1 cellular context compared by ENCODE assay signal in genomic region chr19:52270266-52270885, GRCh38.
TF ChIP-seq lines count a peak whose summit lies in the region.

No MANE protein-coding gene starts in this region.

TF ChIP-seq in K562, 482 proteins besides CTCF, POLR2A, EP300 and RAD21:
- TF ChIP-seq, protein P1, sequence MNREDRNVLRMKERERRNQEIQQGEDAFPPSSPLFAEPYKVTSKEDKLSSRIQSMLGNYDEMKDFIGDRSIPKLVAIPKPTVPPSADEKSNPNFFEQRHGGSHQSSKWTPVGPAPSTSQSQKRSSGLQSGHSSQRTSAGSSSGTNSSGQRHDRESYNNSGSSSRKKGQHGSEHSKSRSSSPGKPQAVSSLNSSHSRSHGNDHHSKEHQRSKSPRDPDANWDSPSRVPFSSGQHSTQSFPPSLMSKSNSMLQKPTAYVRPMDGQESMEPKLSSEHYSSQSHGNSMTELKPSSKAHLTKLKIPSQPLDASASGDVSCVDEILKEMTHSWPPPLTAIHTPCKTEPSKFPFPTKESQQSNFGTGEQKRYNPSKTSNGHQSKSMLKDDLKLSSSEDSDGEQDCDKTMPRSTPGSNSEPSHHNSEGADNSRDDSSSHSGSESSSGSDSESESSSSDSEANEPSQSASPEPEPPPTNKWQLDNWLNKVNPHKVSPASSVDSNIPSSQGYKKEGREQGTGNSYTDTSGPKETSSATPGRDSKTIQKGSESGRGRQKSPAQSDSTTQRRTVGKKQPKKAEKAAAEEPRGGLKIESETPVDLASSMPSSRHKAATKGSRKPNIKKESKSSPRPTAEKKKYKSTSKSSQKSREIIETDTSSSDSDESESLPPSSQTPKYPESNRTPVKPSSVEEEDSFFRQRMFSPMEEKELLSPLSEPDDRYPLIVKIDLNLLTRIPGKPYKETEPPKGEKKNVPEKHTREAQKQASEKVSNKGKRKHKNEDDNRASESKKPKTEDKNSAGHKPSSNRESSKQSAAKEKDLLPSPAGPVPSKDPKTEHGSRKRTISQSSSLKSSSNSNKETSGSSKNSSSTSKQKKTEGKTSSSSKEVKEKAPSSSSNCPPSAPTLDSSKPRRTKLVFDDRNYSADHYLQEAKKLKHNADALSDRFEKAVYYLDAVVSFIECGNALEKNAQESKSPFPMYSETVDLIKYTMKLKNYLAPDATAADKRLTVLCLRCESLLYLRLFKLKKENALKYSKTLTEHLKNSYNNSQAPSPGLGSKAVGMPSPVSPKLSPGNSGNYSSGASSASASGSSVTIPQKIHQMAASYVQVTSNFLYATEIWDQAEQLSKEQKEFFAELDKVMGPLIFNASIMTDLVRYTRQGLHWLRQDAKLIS (CRISPR knock-in tag; IDR thresholded peaks at IDR 0.05) = no peak
- TF ChIP-seq, protein P2, sequence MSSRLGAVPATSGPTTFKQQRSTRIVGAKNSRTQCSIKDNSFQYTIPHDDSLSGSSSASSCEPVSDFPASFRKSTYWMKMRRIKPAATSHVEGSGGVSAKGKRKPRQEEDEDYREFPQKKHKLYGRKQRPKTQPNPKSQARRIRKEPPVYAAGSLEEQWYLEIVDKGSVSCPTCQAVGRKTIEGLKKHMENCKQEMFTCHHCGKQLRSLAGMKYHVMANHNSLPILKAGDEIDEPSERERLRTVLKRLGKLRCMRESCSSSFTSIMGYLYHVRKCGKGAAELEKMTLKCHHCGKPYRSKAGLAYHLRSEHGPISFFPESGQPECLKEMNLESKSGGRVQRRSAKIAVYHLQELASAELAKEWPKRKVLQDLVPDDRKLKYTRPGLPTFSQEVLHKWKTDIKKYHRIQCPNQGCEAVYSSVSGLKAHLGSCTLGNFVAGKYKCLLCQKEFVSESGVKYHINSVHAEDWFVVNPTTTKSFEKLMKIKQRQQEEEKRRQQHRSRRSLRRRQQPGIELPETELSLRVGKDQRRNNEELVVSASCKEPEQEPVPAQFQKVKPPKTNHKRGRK (tag; IDR thresholded peaks at IDR 0.05) = 0 out of 2 replicates have a peak, but pooled peaks have one; percentile 48
- TF ChIP-seq TEAD1 (CRISPR knock-in tag; IDR thresholded peaks at IDR 0.05) = 0 out of 4 replicates have a peak, but pooled peaks of 1 of the 2 experiments have one; percentile 2
TF ChIP-seq in K562: peak in this region for 2.
